Comparison of ENCODE assay signal across 25 cellular contexts in genomic region chr10:44014644-44015250, GRCh38.
"Had no signal": no experiment of that assay in that cellular context is flagged by ENCODE, and none has a peak within 500 bp of the region (broad histone marks: within the 10 kb centered on the region; RNA-seq: fewer than 3 reads in every experiment).

No MANE protein-coding gene starts in this region.

- H3K27me3 ChIP-seq: dorsolateral prefrontal cortex, gastrocnemius medialis, upper lobe of left lung, uterus had no signal

- ATAC-seq: esophagus mucosa; gastrocnemius medialis; left ventricle myocardium superior; lower lobe of right lung; natural killer cell; psoas muscle; right cardiac atrium; stimulated activated memory B cell treated with anti-CD40 and anti-IgM and Interleukin-4, amounts not matched to agents 10 μg/mL and 1 μg/mL and 100 μg/mL, for 72 hours had no signal

- H3K4me3 Mint-ChIP-seq: endodermal cell; natural killer cell; stimulated activated memory B cell treated with anti-CD40 and anti-IgM and Interleukin-4, amounts not matched to agents 10 μg/mL and 1 μg/mL and 100 μg/mL, for 72 hours; stimulated activated naive CD8-positive, alpha-beta T cell treated with anti-CD3 and anti-CD28 coated beads, Interleukin-15, Interleukin-2, amounts not matched to agents 100 ng/mL and 50 ng/mL, for 24 hours had no signal

- H3K36me3 ChIP-seq: gastrocnemius medialis, lower lobe of right lung, spleen, suprapubic skin, upper lobe of left lung, uterus had no signal

- H3K4me3 ChIP-seq: dorsolateral prefrontal cortex, gastrocnemius medialis, lower lobe of right lung, psoas muscle, skin epidermis, spleen, suprapubic skin, upper lobe of left lung, uterus had no signal

- H3K9me3 ChIP-seq: gastrocnemius medialis, lower lobe of right lung, psoas muscle, spleen, suprapubic skin, upper lobe of left lung, uterus had no signal

- H3K36me3 Mint-ChIP-seq: natural killer cell; stimulated activated memory B cell treated with anti-CD40 and anti-IgM and Interleukin-4, amounts not matched to agents 10 μg/mL and 1 μg/mL and 100 μg/mL, for 72 hours had no signal

- H3K27me3 Mint-ChIP-seq: stimulated activated memory B cell treated with anti-CD40 and anti-IgM and Interleukin-4, amounts not matched to agents 10 μg/mL and 1 μg/mL and 100 μg/mL, for 72 hours had no signal

- H3K27ac ChIP-seq: dorsolateral prefrontal cortex, epithelial cell of prostate, gastrocnemius medialis, lower lobe of right lung, psoas muscle, spleen, suprapubic skin, upper lobe of left lung, uterus had no signal

- FAIRE-seq: keratinocyte had no signal

- H3K4me1 Mint-ChIP-seq: natural killer cell; stimulated activated memory B cell treated with anti-CD40 and anti-IgM and Interleukin-4, amounts not matched to agents 10 μg/mL and 1 μg/mL and 100 μg/mL, for 72 hours had no signal

- H3K9me3 Mint-ChIP-seq: natural killer cell; stimulated activated memory B cell treated with anti-CD40 and anti-IgM and Interleukin-4, amounts not matched to agents 10 μg/mL and 1 μg/mL and 100 μg/mL, for 72 hours; stimulated activated naive CD8-positive, alpha-beta T cell treated with anti-CD3 and anti-CD28 coated beads, Interleukin-15, Interleukin-2, amounts not matched to agents 100 ng/mL and 50 ng/mL, for 24 hours had no signal

- H3K27ac Mint-ChIP-seq: endodermal cell; natural killer cell; stimulated activated memory B cell treated with anti-CD40 and anti-IgM and Interleukin-4, amounts not matched to agents 10 μg/mL and 1 μg/mL and 100 μg/mL, for 72 hours; stimulated activated naive CD8-positive, alpha-beta T cell treated with anti-CD3 and anti-CD28 coated beads, Interleukin-15, Interleukin-2, amounts not matched to agents 100 ng/mL and 50 ng/mL, for 24 hours had no signal

- DNase-seq: cerebellar nuclear complex; cortex of kidney; dorsolateral prefrontal cortex; effector CD4-positive, alpha-beta T cell; endodermal cell; foreskin fibroblast; gastrocnemius medialis; head of caudate nucleus; left ventricle myocardium superior; lower lobe of right lung; natural killer cell; nucleus accumbens; psoas muscle; spleen; stimulated activated CD4-positive, alpha-beta T cell treated with anti-CD3 and anti-CD28 coated beads, Interleukin-4, amount 100 ng/mL, for 4 hours; uterus had no signal

- H3K4me1 ChIP-seq: spleen, uterus had no signal
